In the genomic region with DNA sequence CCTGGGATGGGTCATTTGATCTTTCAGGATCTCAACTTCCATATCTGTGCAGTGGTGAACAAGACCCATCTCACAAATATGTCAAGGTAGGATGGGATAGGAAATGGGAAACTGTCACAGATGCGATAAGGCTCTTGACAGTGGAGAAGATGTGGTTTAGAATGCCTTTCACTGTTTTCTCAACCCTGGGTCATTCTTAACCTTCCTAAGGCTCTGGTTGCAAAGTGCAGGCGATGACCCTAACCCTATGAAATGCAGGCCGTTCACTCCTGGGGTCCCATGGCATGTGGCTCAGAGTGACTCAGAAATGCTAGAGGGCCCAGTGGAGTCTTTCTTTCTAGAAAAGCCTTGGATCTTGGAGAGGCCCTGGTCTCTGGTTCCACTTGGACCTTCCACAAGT, we compare ENCODE assay signal across 16 cellular contexts.
DNase-seq lines count a peak whose midpoint lies in the region; ATAC-seq and TF ChIP-seq lines count a peak whose summit lies in the region.
"Had no signal": no experiment of that assay in that cellular context is flagged by ENCODE, and none has a peak within 500 bp of the region (broad histone marks: within the 10 kb centered on the region; RNA-seq: fewer than 3 reads in every experiment).

No MANE protein-coding gene starts in this region.

- peaks cover 45% of the 10 kb centered on the region for H3K4me1 ChIP-seq in Caco-2
- no peaks in the 10 kb centered on the region for H3K4me1 ChIP-seq in esophagus muscularis mucosa
- H3K4me1 ChIP-seq in right lobe of liver, result peaks cover 0 to 42% (median 20%) of the 10 kb centered on the region in 4 donors

- H3K4me1 Mint-ChIP-seq in Caco-2 (ENCODE audit: low read depth, unreplicated experiment) (peaks cover 47% of the 10 kb centered on the region), type B pancreatic cell (ENCODE audit: unreplicated experiment) (no peaks in the 10 kb centered on the region)
- no peaks in the 10 kb centered on the region for H3K4me1 Mint-ChIP-seq in natural killer cell treated with Interleukin-12 subunit alpha and Interleukin-12 subunit beta and Interleukin-15 and Interleukin-18, amount 100 ng/mL, for 72 hours (ENCODE audit: low read depth in 2 of 2)
- H3K4me1 Mint-ChIP-seq: B cell, GM23338 had no signal

- no TSS peak for BruUV-seq in Caco-2 (replicated peaks; lab: Mats Ljungman, UMichigan)

- H3K27ac ChIP-seq in esophagus muscularis mucosa (replicated peaks in 1 of 4) (no peak overlapping the region), right lobe of liver (peak overlapping the region; percentile 71 to 97 (median 87))
- H3K27ac ChIP-seq: BLaER1 treated with 17β-estradiol and CSF1 and Interleukin-3, amounts not matched to agents 10 nM and 100 nM had no signal

- DNase-seq in Caco-2, result no peak
- DNase-seq in esophagus muscularis mucosa (ENCODE audit: extremely low spot score), result peak; percentile 74
- DNase-seq in right lobe of liver, result no peak
- no peak for DNase-seq in type B pancreatic cell (ENCODE audit: extremely low spot score, unreplicated experiment)
- no peak for DNase-seq in natural killer cell treated with Interleukin-12 subunit alpha and Interleukin-12 subunit beta and Interleukin-15 and Interleukin-18, amount 100 ng/mL, for 72 hours (ENCODE audit: low spot score)
- DNase-seq in RKO (ENCODE audit: low spot score), result no peak
- no peak for DNase-seq in SKM-1 (lab: John Stamatoyannopoulos, UW; ENCODE audit: unreplicated experiment)
- DNase-seq: 8988T; CD8-positive, alpha-beta T cell; DMS 273 treated with DMSO at 0.1 percent for 48 hours; HCEC 1CT; IMR-90 had no signal

- H3K4me3 Mint-ChIP-seq in Caco-2 (ENCODE audit: unreplicated experiment), result peak overlapping the region; percentile 82
- no peak overlapping the region for H3K4me3 Mint-ChIP-seq in type B pancreatic cell
- H3K4me3 Mint-ChIP-seq in natural killer cell treated with Interleukin-12 subunit alpha and Interleukin-12 subunit beta and Interleukin-15 and Interleukin-18, amount 100 ng/mL, for 72 hours, result no peak overlapping the region
- H3K4me3 Mint-ChIP-seq: B cell; CD8-positive, alpha-beta T cell; GM23338 had no signal

- intact Hi-C loops in Caco-2 (cut with micrococcal nuclease; ENCODE audit: unreplicated experiment), result loop anchor here (1.0 to 5.0 kb wide), 2 partner anchors 62 to 120 kb away; a partner anchor contains a TSS
- intact Hi-C loops in esophagus muscularis mucosa (cut with DNase I), result no loop called here
- intact Hi-C loops in right lobe of liver (cut with DNase I), result loop anchor here in 1 of 2 donors (10.0 kb wide), 1 partner anchor 52 kb away; no protein-coding TSS in a partner anchor

- H3K4me3 ChIP-seq in Caco-2 (ENCODE audit: low read depth, low read length) (no peak overlapping the region), esophagus muscularis mucosa (no peak overlapping the region), right lobe of liver (peak overlapping the region in 1 of 3 donors; percentile 60)
- H3K4me3 ChIP-seq: BLaER1 treated with 17β-estradiol and CSF1 and Interleukin-3, amounts not matched to agents 10 nM and 100 nM; GM23338; K562 had no signal

- 100% methylated on average over 2 of the region's 3 CpGs for WGBS in esophagus muscularis mucosa
- 100% methylated on average over 1 of the region's 3 CpGs for WGBS in right lobe of liver (ENCODE audit: insufficient coverage, low coverage, low lambda C conversion rate, missing lambda C conversion rate)

- H3K36me3 Mint-ChIP-seq in Caco-2 (ENCODE audit: insufficient read depth, unreplicated experiment) (peaks cover 18% of the 10 kb centered on the region), type B pancreatic cell (no peaks in the 10 kb centered on the region)
- H3K36me3 Mint-ChIP-seq in natural killer cell treated with Interleukin-12 subunit alpha and Interleukin-12 subunit beta and Interleukin-15 and Interleukin-18, amount 100 ng/mL, for 72 hours, result no peaks in the 10 kb centered on the region
- H3K36me3 Mint-ChIP-seq: CD8-positive, alpha-beta T cell had no signal

- no peaks in the 10 kb centered on the region for H3K27me3 Mint-ChIP-seq in Caco-2 (ENCODE audit: insufficient read depth, unreplicated experiment)
- H3K27me3 Mint-ChIP-seq in type B pancreatic cell, result peaks cover 35% of the 10 kb centered on the region
- H3K27me3 Mint-ChIP-seq in natural killer cell treated with Interleukin-12 subunit alpha and Interleukin-12 subunit beta and Interleukin-15 and Interleukin-18, amount 100 ng/mL, for 72 hours, result peaks cover 0 to 3% of the 10 kb centered on the region in 2 donors

- no peak for TF ChIP-seq EP300 in esophagus muscularis mucosa (IDR thresholded peaks at IDR 0.05)

- H3K9me3 ChIP-seq in Caco-2, result no peaks in the 10 kb centered on the region
- H3K9me3 ChIP-seq in esophagus muscularis mucosa, result no peaks in the 10 kb centered on the region
- H3K9me3 ChIP-seq in right lobe of liver, result no peaks in the 10 kb centered on the region
- H3K9me3 ChIP-seq: BLaER1 treated with 17β-estradiol and CSF1 and Interleukin-3, amounts not matched to agents 10 nM and 100 nM had no signal

- ATAC-seq in right lobe of liver, result no peak
- ATAC-seq in natural killer cell treated with Interleukin-12 subunit alpha and Interleukin-12 subunit beta and Interleukin-15 and Interleukin-18, amount 100 ng/mL, for 72 hours, result no peak
- ATAC-seq: CD8-positive, alpha-beta T cell; GM23338; K562 had no signal

- POLR2A ChIA-PET in Caco-2 (lab: Charles Lee), result interaction anchor here (2.6 to 2.9 kb wide), 2 partner anchors 10 to 32 kb away, joined by 36 to 62 read pairs; no protein-coding TSS in a partner anchor

- no peaks in the 10 kb centered on the region for H3K36me3 ChIP-seq in Caco-2 (ENCODE audit: control insufficient read depth, insufficient read depth, low read length)
- no peaks in the 10 kb centered on the region for H3K36me3 ChIP-seq in esophagus muscularis mucosa
- no peaks in the 10 kb centered on the region for H3K36me3 ChIP-seq in right lobe of liver
- H3K36me3 ChIP-seq: BLaER1 treated with 17β-estradiol and CSF1 and Interleukin-3, amounts not matched to agents 10 nM and 100 nM had no signal

- H3K27ac Mint-ChIP-seq in Caco-2 (ENCODE audit: unreplicated experiment) (peak overlapping the region; percentile 99), type B pancreatic cell (peak overlapping the region; percentile 76)
- no peak overlapping the region for H3K27ac Mint-ChIP-seq in natural killer cell treated with Interleukin-12 subunit alpha and Interleukin-12 subunit beta and Interleukin-15 and Interleukin-18, amount 100 ng/mL, for 72 hours
- H3K27ac Mint-ChIP-seq: B cell; CD8-positive, alpha-beta T cell; GM23338 had no signal

- H3K27me3 ChIP-seq in Caco-2 (replicated peaks; ENCODE audit: control insufficient read depth, insufficient read depth, low read length) (no peaks in the 10 kb centered on the region), esophagus muscularis mucosa (peaks cover 0 to 29% (median 0%) of the 10 kb centered on the region in 4 donors), right lobe of liver (no peaks in the 10 kb centered on the region)
- H3K27me3 ChIP-seq: BLaER1 treated with 17β-estradiol and CSF1 and Interleukin-3, amounts not matched to agents 10 nM and 100 nM had no signal

- CTCF ChIA-PET in Caco-2 (lab: Charles Lee), result no interaction called here

- H3K9me3 Mint-ChIP-seq in Caco-2 (ENCODE audit: unreplicated experiment) (peaks cover 10% of the 10 kb centered on the region), type B pancreatic cell (no peaks in the 10 kb centered on the region)
- peaks cover 5% of the 10 kb centered on the region for H3K9me3 Mint-ChIP-seq in natural killer cell treated with Interleukin-12 subunit alpha and Interleukin-12 subunit beta and Interleukin-15 and Interleukin-18, amount 100 ng/mL, for 72 hours
- H3K9me3 Mint-ChIP-seq: GM23338 had no signal

- no peak for TF ChIP-seq CTCF in Caco-2 (IDR thresholded peaks at IDR 0.05; ENCODE audit: insufficient read depth in 1 of 2, low read depth in 1 of 2, low read length in 1 of 2, severe bottlenecking in 1 of 2, unreplicated experiment in 1 of 2)
- no peak for TF ChIP-seq CTCF in esophagus muscularis mucosa (IDR thresholded peaks at IDR 0.05)
- no peak for TF ChIP-seq CTCF in right lobe of liver (IDR thresholded peaks at IDR 0.05)
- TF ChIP-seq CTCF in type B pancreatic cell (conservative IDR thresholded peaks at IDR 0.05), result no peak

- TF ChIP-seq POLR2A in esophagus muscularis mucosa (IDR thresholded peaks at IDR 0.05; ENCODE audit: low read depth) (no peak), right lobe of liver (IDR thresholded peaks at IDR 0.05) (no peak)

Comparison
In these comparisons a context has a peak if more than half of its experiments do, and no peak if none do; other contexts are left out.
1. H3K27ac Mint-ChIP-seq: peak in Caco-2 (single experiment) and type B pancreatic cell (single experiment); none in natural killer cell treated with Interleukin-12 subunit alpha and Interleukin-12 subunit beta and Interleukin-15 and Interleukin-18, amount 100 ng/mL, for 72 hours (0 of 2).
2. H3K27ac ChIP-seq: peak in right lobe of liver (3 of 3); none in esophagus muscularis mucosa (0 of 4).